15 cellular contexts compared by ENCODE assay signal in genomic region chr10:121754667-121755066, GRCh38.
DNase-seq lines count a peak whose midpoint lies in the region; ATAC-seq and TF ChIP-seq lines count a peak whose summit lies in the region.
"Had no signal": no experiment of that assay in that cellular context is flagged by ENCODE, and none has a peak within 500 bp of the region (broad histone marks: within the 10 kb centered on the region; RNA-seq: fewer than 3 reads in every experiment).

No MANE protein-coding gene starts in this region.

- H3K4me3 Mint-ChIP-seq in natural killer cell treated with Interleukin-12 subunit alpha and Interleukin-12 subunit beta and Interleukin-15 and Interleukin-18, amount 100 ng/mL, for 72 hours, result peak overlapping the region; percentile 69
- H3K4me3 Mint-ChIP-seq in natural killer cell, result no peak overlapping the region
- H3K4me3 Mint-ChIP-seq in stimulated activated naive CD8-positive, alpha-beta T cell treated with anti-CD3 and anti-CD28 coated beads, Interleukin-15, amount 100 ng/mL, for 72 hours, result no peak overlapping the region
- H3K4me3 Mint-ChIP-seq: activated B cell treated with CpG ODN at 0.5 μM for 24 hours, B cell had no signal

- no peaks in the 10 kb centered on the region for H3K27me3 ChIP-seq in esophagus squamous epithelium
- H3K27me3 ChIP-seq: colonic mucosa had no signal

- peaks cover 0 to 30% (median 5%) of the 10 kb centered on the region in 3 donors for H3K36me3 ChIP-seq in esophagus squamous epithelium

- TF ChIP-seq POLR2A in esophagus squamous epithelium (IDR thresholded peaks at IDR 0.05), result no peak

- no peaks in the 10 kb centered on the region for H3K27me3 Mint-ChIP-seq in natural killer cell treated with Interleukin-12 subunit alpha and Interleukin-12 subunit beta and Interleukin-15 and Interleukin-18, amount 100 ng/mL, for 72 hours
- H3K27me3 Mint-ChIP-seq in natural killer cell (ENCODE audit: low read depth in 2 of 2), result no peaks in the 10 kb centered on the region
- H3K27me3 Mint-ChIP-seq in stimulated activated naive CD8-positive, alpha-beta T cell treated with anti-CD3 and anti-CD28 coated beads, Interleukin-15, amount 100 ng/mL, for 72 hours, result no peaks in the 10 kb centered on the region
- H3K27me3 Mint-ChIP-seq: activated B cell treated with CpG ODN at 0.5 μM for 24 hours, B cell had no signal

- peaks cover 20% of the 10 kb centered on the region for H3K9me3 Mint-ChIP-seq in natural killer cell treated with Interleukin-12 subunit alpha and Interleukin-12 subunit beta and Interleukin-15 and Interleukin-18, amount 100 ng/mL, for 72 hours
- peaks cover 11 to 17% of the 10 kb centered on the region in 2 donors for H3K9me3 Mint-ChIP-seq in natural killer cell
- H3K9me3 Mint-ChIP-seq in stimulated activated naive CD8-positive, alpha-beta T cell treated with anti-CD3 and anti-CD28 coated beads, Interleukin-15, amount 100 ng/mL, for 72 hours, result peaks cover 27 to 40% of the 10 kb centered on the region in 2 donors

- H3K4me1 Mint-ChIP-seq in natural killer cell treated with Interleukin-12 subunit alpha and Interleukin-12 subunit beta and Interleukin-15 and Interleukin-18, amount 100 ng/mL, for 72 hours (ENCODE audit: low read depth in 2 of 2), result peaks cover 16 to 24% of the 10 kb centered on the region in 2 donors
- peaks cover 9 to 13% of the 10 kb centered on the region in 2 donors for H3K4me1 Mint-ChIP-seq in natural killer cell
- H3K4me1 Mint-ChIP-seq in stimulated activated naive CD8-positive, alpha-beta T cell treated with anti-CD3 and anti-CD28 coated beads, Interleukin-15, amount 100 ng/mL, for 72 hours, result peaks cover 16% of the 10 kb centered on the region
- H3K4me1 Mint-ChIP-seq: activated B cell treated with CpG ODN at 0.5 μM for 24 hours, B cell had no signal

- peak overlapping the region in 2 of 4 donors; percentile 33 to 73 for H3K27ac ChIP-seq in esophagus squamous epithelium
- H3K27ac ChIP-seq: colonic mucosa had no signal

- 39 to 62% methylated on average over 1 of the region's 1 CpG for whole genome bisulfite sequencing in esophagus squamous epithelium, 2 donors

- H3K4me3 ChIP-seq in choroid plexus epithelial cell (ENCODE audit: low read depth, low read length) (no peak overlapping the region), esophagus squamous epithelium (no peak overlapping the region)
- H3K4me3 ChIP-seq: colonic mucosa had no signal

- peak overlapping the region; percentile 65 to 87 for H3K27ac Mint-ChIP-seq in natural killer cell treated with Interleukin-12 subunit alpha and Interleukin-12 subunit beta and Interleukin-15 and Interleukin-18, amount 100 ng/mL, for 72 hours
- H3K27ac Mint-ChIP-seq in natural killer cell, result no peak overlapping the region
- no peak overlapping the region for H3K27ac Mint-ChIP-seq in stimulated activated naive CD8-positive, alpha-beta T cell treated with anti-CD3 and anti-CD28 coated beads, Interleukin-15, amount 100 ng/mL, for 72 hours
- H3K27ac Mint-ChIP-seq: activated B cell treated with CpG ODN at 0.5 μM for 24 hours, B cell had no signal

- H3K36me3 Mint-ChIP-seq in natural killer cell treated with Interleukin-12 subunit alpha and Interleukin-12 subunit beta and Interleukin-15 and Interleukin-18, amount 100 ng/mL, for 72 hours, result peaks cover 36% of the 10 kb centered on the region
- H3K36me3 Mint-ChIP-seq in natural killer cell, result peaks cover 34% of the 10 kb centered on the region

- TF ChIP-seq CTCF in natural killer cell (IDR thresholded peaks at IDR 0.05), result no peak
- no peak for TF ChIP-seq CTCF in choroid plexus epithelial cell (conservative IDR thresholded peaks at IDR 0.05; ENCODE audit: low read depth, low read length)
- no peak for TF ChIP-seq CTCF in esophagus squamous epithelium (IDR thresholded peaks at IDR 0.05)

- peaks cover 0 to 30% (median 15%) of the 10 kb centered on the region in 3 donors for H3K9me3 ChIP-seq in esophagus squamous epithelium
- H3K9me3 ChIP-seq: colonic mucosa had no signal

- peak; percentile 76 to 79 for ATAC-seq in natural killer cell treated with Interleukin-12 subunit alpha and Interleukin-12 subunit beta and Interleukin-15 and Interleukin-18, amount 100 ng/mL, for 72 hours
- no peak for ATAC-seq in natural killer cell
- peak; percentile 4 for ATAC-seq in HG03469 (IDR thresholded peaks at IDR 0.05; ENCODE audit: unreplicated experiment)
- no peak for ATAC-seq in stimulated activated naive CD8-positive, alpha-beta T cell treated with anti-CD3 and anti-CD28 coated beads, Interleukin-15, amount 100 ng/mL, for 72 hours

- intact Hi-C loops in natural killer cell (cut with micrococcal nuclease) (no loop called here), esophagus squamous epithelium (cut with DNase I) (no loop called here)

- no peak for DNase-seq in natural killer cell treated with Interleukin-12 subunit alpha and Interleukin-12 subunit beta and Interleukin-15 and Interleukin-18, amount 100 ng/mL, for 72 hours (ENCODE audit: low spot score)
- DNase-seq in natural killer cell, result no peak
- DNase-seq in choroid plexus epithelial cell (ENCODE audit: low read depth), result peak; percentile 28
- DNase-seq in esophagus squamous epithelium (lab: John Stamatoyannopoulos, UW), result no peak
- DNase-seq in stimulated activated naive CD8-positive, alpha-beta T cell treated with anti-CD3 and anti-CD28 coated beads, Interleukin-15, amount 100 ng/mL, for 72 hours, result no peak
- no peak for DNase-seq in SKM-1 treated with dmso at 0.1 percent for 144 hours (lab: John Stamatoyannopoulos, UW; ENCODE audit: unreplicated experiment)
- no peak for DNase-seq in HuH-7 (ENCODE audit: low spot score)
- DNase-seq: activated B cell treated with CpG ODN at 0.5 μM for 24 hours, activated gamma-delta T cell treated with Interleukin-2 at 50 U/mL for 16 hours, colonic mucosa, DMS79, NCI-H2107, right cardiac atrium had no signal

- H3K4me1 ChIP-seq in esophagus squamous epithelium, result peaks cover 4 to 17% (median 10%) of the 10 kb centered on the region in 3 donors
- H3K4me1 ChIP-seq: colonic mucosa had no signal

Comparison
In these comparisons a context has a peak if more than half of its experiments do, and no peak if none do; other contexts are left out.
1. ATAC-seq: peak in natural killer cell treated with Interleukin-12 subunit alpha and Interleukin-12 subunit beta and Interleukin-15 and Interleukin-18, amount 100 ng/mL, for 72 hours (2 of 2) and HG03469 (single experiment); none in natural killer cell (0 of 3) and stimulated activated naive CD8-positive, alpha-beta T cell treated with anti-CD3 and anti-CD28 coated beads, Interleukin-15, amount 100 ng/mL, for 72 hours (single experiment).
2. H3K27ac Mint-ChIP-seq: peak in natural killer cell treated with Interleukin-12 subunit alpha and Interleukin-12 subunit beta and Interleukin-15 and Interleukin-18, amount 100 ng/mL, for 72 hours (2 of 2); none in natural killer cell (0 of 2) and stimulated activated naive CD8-positive, alpha-beta T cell treated with anti-CD3 and anti-CD28 coated beads, Interleukin-15, amount 100 ng/mL, for 72 hours (0 of 2).